In the genomic region with DNA sequence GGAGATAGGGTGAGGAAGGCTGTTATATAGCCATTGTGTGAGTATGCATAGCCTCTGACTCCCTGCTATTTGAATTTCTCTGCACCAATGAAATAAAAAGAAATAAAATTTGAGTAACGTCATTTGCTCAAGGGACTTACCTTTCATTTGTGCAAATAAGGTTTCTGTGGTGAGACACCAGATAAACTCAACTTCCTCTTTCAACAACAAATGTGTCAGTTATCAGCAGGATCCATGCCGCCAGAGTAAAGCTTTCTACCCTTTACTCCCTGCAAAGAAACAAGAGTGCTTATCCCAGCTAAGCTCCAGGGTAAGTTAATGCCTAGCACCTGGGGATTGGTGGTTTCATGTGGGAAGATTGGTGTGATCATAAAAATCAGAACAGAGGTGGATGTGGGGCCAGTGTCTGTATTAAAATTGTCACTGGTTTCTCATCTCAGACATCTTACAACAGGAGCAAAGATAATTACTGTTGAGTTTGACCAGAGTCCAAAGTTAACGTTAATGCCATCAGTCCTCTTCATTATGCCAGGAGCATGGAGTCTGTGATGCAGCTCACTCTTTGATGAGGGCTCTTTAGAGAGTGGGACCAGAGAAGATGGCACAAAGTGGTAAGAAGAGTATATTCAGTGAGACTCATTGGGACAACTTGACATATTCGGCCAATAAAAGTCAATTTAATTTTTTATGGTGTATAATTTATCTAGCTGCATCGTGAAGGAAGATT, we compare ENCODE assay signal across 8 cellular contexts. TPM values are rescaled to one million over a fixed set of nuclear protein-coding genes. Genes with fewer than 3 reads are reported as not detected.
DNase-seq lines count a peak whose midpoint lies in the region; ATAC-seq and TF ChIP-seq lines count a peak whose summit lies in the region.

A gene with protein sequence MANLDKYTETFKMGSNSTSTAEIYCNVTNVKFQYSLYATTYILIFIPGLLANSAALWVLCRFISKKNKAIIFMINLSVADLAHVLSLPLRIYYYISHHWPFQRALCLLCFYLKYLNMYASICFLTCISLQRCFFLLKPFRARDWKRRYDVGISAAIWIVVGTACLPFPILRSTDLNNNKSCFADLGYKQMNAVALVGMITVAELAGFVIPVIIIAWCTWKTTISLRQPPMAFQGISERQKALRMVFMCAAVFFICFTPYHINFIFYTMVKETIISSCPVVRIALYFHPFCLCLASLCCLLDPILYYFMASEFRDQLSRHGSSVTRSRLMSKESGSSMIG (plus strand): TSS at position 206 of the 727 bp plus-strand sequence. CDS start 15,130 bp downstream, outside the sequence.

- H3K9me3 ChIP-seq in SJCRH30 (replicated peaks) (no peaks in the 10 kb centered on the region), aorta (ENCODE audit: control insufficient read depth, low read length) (no peaks in the 10 kb centered on the region)

- H3K4me3 Mint-ChIP-seq in activated naive CD4-positive, alpha-beta T cell treated with anti-CD3 and anti-CD28 coated beads, Interleukin-2, amount 50 U/mL, for 24 hours = peak within 1 kb of the TSS; percentile 95

- peaks cover 2% of the 10 kb centered on the region for H3K36me3 Mint-ChIP-seq in activated naive CD4-positive, alpha-beta T cell treated with anti-CD3 and anti-CD28 coated beads, Interleukin-2, amount 50 U/mL, for 24 hours

- intact Hi-C loops in aorta (cut with DNase I) = no loop called here

- WGBS in aorta, 2 donors = 61 to 81% methylated on average over 5 of the region's 5 CpGs

- peak; percentile 28 for DNase-seq in GM13977 (ENCODE audit: low spot score)
- DNase-seq in KBM-7 = peak; percentile 93
- no peak for DNase-seq in DMS114 treated with DMSO at 0.1 percent for 48 hours (lab: John Stamatoyannopoulos, UW; ENCODE audit: unreplicated experiment)
- no peak for DNase-seq in SJCRH30
- no peak for DNase-seq in aorta
- DNase-seq in kidney glomerular epithelial cell (lab: John Stamatoyannopoulos, UW) = no peak

- H3K27me3 ChIP-seq in SJCRH30 = no peaks in the 10 kb centered on the region
- H3K27me3 ChIP-seq in aorta (ENCODE audit: control insufficient read depth in 1 of 2, insufficient read depth in 2 of 2, low read length in 1 of 2) = no peaks in the 10 kb centered on the region

- H3K27ac ChIP-seq in SJCRH30 (no peak within 1 kb of the TSS), aorta (ENCODE audit: low read depth in 1 of 2, low read length in 2 of 2) (no peak within 1 kb of the TSS)

- no peak for TF ChIP-seq CTCF in GM13977 (IDR thresholded peaks at IDR 0.05; ENCODE audit: extremely low read depth, insufficient read depth, missing control alignments)

- no peaks in the 10 kb centered on the region; the same call in 1 of the 2 replicates for H3K4me1 ChIP-seq in SJCRH30
- H3K4me1 ChIP-seq in aorta (ENCODE audit: control insufficient read depth in 1 of 2, insufficient read depth in 2 of 2, low read length in 2 of 2) = no peaks in the 10 kb centered on the region

- peaks cover 75% of the 10 kb centered on the region for H3K4me1 Mint-ChIP-seq in activated naive CD4-positive, alpha-beta T cell treated with anti-CD3 and anti-CD28 coated beads, Interleukin-2, amount 50 U/mL, for 24 hours

- in situ Hi-C loops in GM13977 (cut with MboI; ENCODE audit: low pct_unique_long_range_greater_than_20kb, low sequenced_read_pairs, unreplicated experiment) (no loop called here), KBM-7 (cut with MboI; ENCODE audit: low pct_unique_long_range_greater_than_20kb, low sequenced_read_pairs) (no loop called here)

- H3K27ac Mint-ChIP-seq in activated naive CD4-positive, alpha-beta T cell treated with anti-CD3 and anti-CD28 coated beads, Interleukin-2, amount 50 U/mL, for 24 hours = peak within 1 kb of the TSS; percentile 98

- H3K36me3 ChIP-seq in SJCRH30 (no peaks in the 10 kb centered on the region), aorta (ENCODE audit: control insufficient read depth in 1 of 2, insufficient read depth in 2 of 2, low read length in 1 of 2) (no peaks in the 10 kb centered on the region)

- no peaks in the 10 kb centered on the region for H3K27me3 Mint-ChIP-seq in activated naive CD4-positive, alpha-beta T cell treated with anti-CD3 and anti-CD28 coated beads, Interleukin-2, amount 50 U/mL, for 24 hours

- H3K9me3 Mint-ChIP-seq in activated naive CD4-positive, alpha-beta T cell treated with anti-CD3 and anti-CD28 coated beads, Interleukin-2, amount 50 U/mL, for 24 hours = no peaks in the 10 kb centered on the region

- H3K4me3 ChIP-seq in SJCRH30 (no peak within 1 kb of the TSS), aorta (ENCODE audit: low read length in 2 of 2) (no peak within 1 kb of the TSS)

- ATAC-seq in GM21515 (IDR thresholded peaks at IDR 0.05; ENCODE audit: unreplicated experiment) = peak; percentile 73
- ATAC-seq in aorta (ENCODE audit: low FRiP score) = no peak

RNA-seq across cellular contexts. Expression of the gene that starts here (rescaled TPM):
- 0.12 and 0.18 TPM in 2 replicates for total RNA-seq in SJCRH30 (2014; rRNA removed; shearing (Covaris generic))
- total RNA-seq in aorta = 1 to 10 TPM in 1 of 2 donors, under 1 TPM in 1; 0.75 to 1.1 TPM
- polyA plus RNA-seq in aorta = not detected

Comparison
In these comparisons a context has a peak if more than half of its experiments do, and no peak if none do; other contexts are left out.
1. DNase-seq: peak in GM13977 (single experiment) and KBM-7 (single experiment); none in DMS114 treated with DMSO at 0.1 percent for 48 hours (single experiment), SJCRH30 (0 of 2), aorta (0 of 2) and kidney glomerular epithelial cell (single experiment).